In the genomic region with DNA sequence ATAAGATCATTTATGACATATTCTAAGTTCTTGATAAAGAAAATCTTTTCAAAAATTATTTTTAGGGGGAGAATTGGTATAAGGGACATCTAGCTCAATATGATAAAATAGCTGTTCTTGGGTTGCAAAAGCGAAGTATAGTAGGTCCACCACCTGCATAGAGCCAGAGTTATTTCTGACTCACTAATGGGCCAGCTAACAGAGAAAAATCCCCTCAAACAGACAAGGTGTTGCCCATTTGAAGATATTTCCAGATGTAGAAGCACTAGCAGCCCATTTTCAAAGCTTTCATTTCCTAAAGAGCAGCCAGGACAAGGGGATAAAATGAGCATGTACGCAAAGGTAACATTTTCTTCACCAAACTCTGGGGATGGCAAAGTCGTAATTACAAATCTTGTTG, we compare ENCODE assay signal across 21 cellular contexts.
"Had no signal": no experiment of that assay in that cellular context is flagged by ENCODE, and none has a peak within 500 bp of the region (broad histone marks: within the 10 kb centered on the region; RNA-seq: fewer than 3 reads in every experiment).

No MANE protein-coding gene starts in this region.

- H3K9me3 ChIP-seq: esophagus squamous epithelium, pancreas, testis, tibial artery had no signal

- H3K4me1 ChIP-seq: esophagus squamous epithelium, pancreas, testis had no signal

- ATAC-seq: left colon; natural killer cell; pancreas; stimulated activated memory B cell treated with anti-CD40 and anti-IgM and Interleukin-4, amounts not matched to agents 10 μg/mL and 1 μg/mL and 100 μg/mL, for 72 hours; stimulated activated naive CD8-positive, alpha-beta T cell treated with anti-CD3 and anti-CD28 coated beads, Interleukin-15, Interleukin-2, amounts not matched to agents 100 U/mL and 50 U/mL, for 24 hours had no signal

- H3K27ac ChIP-seq: esophagus squamous epithelium, pancreas, testis had no signal

- H3K36me3 ChIP-seq: esophagus squamous epithelium, pancreas, tibial artery had no signal

- H3K4me3 ChIP-seq: esophagus squamous epithelium, lung, pancreas, testis, tibial artery had no signal

- H3K27me3 ChIP-seq: esophagus squamous epithelium, pancreas, testis, tibial artery had no signal

- DNase-seq: cerebellar nuclear complex; effector memory CD4-positive, alpha-beta T cell; erythroblast; esophagus squamous epithelium; hypothalamus; immature natural killer cell; islet precursor cell; kidney glomerular epithelial cell; left colon; natural killer cell; occipital lobe; pancreas; retina; stimulated activated CD4-positive, alpha-beta T cell treated with anti-CD3 and anti-CD28 coated beads, Interleukin-2, amount 100 ng/mL, for 24 hours; stimulated activated CD4-positive, alpha-beta T cell treated with anti-CD3 and anti-CD28 coated beads, Interleukin-4, amount 100 ng/mL, for 24 hours; stimulated activated naive CD8-positive, alpha-beta T cell treated with anti-CD3 and anti-CD28 coated beads, Interleukin-15, Interleukin-2, amounts not matched to agents 100 U/mL and 50 U/mL, for 24 hours; substantia nigra; testis; tibial artery had no signal
